14 cellular contexts compared by ENCODE assay signal in genomic region chr17:42363231-42363630, GRCh38. TPM values are rescaled to one million over a fixed set of nuclear protein-coding genes. Genes with fewer than 3 reads are reported as not detected.
DNase-seq lines count a peak whose midpoint lies in the region; ATAC-seq, FAIRE-seq and TF ChIP-seq lines count a peak whose summit lies in the region.
"Had no signal": no experiment of that assay in that cellular context is flagged by ENCODE, and none has a peak within 500 bp of the region (broad histone marks: within the 10 kb centered on the region; RNA-seq: fewer than 3 reads in every experiment).

No MANE protein-coding gene starts in this region.

- no peak overlapping the region for H3K4me3 Mint-ChIP-seq in activated naive CD8-positive, alpha-beta T cell treated with anti-CD3 and anti-CD28 coated beads, Interleukin-2, amount 10 ng/mL, durations not matched to agents 7 days and 5 days
- peak overlapping the region in 6 of 10 donors; percentile 1 to 29 (median 16) for H3K4me3 Mint-ChIP-seq in naive thymus-derived CD4-positive, alpha-beta T cell

- H3K27ac Mint-ChIP-seq in activated naive CD8-positive, alpha-beta T cell treated with anti-CD3 and anti-CD28 coated beads, Interleukin-2, amount 10 ng/mL, durations not matched to agents 7 days and 5 days = peak overlapping the region; percentile 27
- peak overlapping the region in 8 of 9 donors; percentile 9 to 80 (median 46) for H3K27ac Mint-ChIP-seq in naive thymus-derived CD4-positive, alpha-beta T cell

- intact Hi-C loops in left ventricle myocardium inferior (cut with micrococcal nuclease) = no loop called here
- intact Hi-C loops in Right ventricle myocardium inferior (cut with DNase I) = no loop called here
- intact Hi-C loops in naive thymus-derived CD4-positive, alpha-beta T cell (cut with micrococcal nuclease) = loop anchor here in 1 of 2 donors (2.0 kb wide), 1 partner anchor 26 kb away; the partner anchor contains the start of gene STAT3

- TF ChIP-seq CTCF in left ventricle myocardium inferior (IDR thresholded peaks at IDR 0.05; ENCODE audit: borderline replicate concordance) = no peak

- POLR2A ChIA-PET in activated naive CD8-positive, alpha-beta T cell treated with anti-CD3 and anti-CD28 coated beads, Interleukin-2, amount 10 ng/mL, durations not matched to agents 7 days and 5 days (lab: Charles Lee) = interaction anchor here (0.6 kb wide), 1 partner anchor 29 kb away, joined by 3 read pairs; no protein-coding TSS in a partner anchor
- POLR2A ChIA-PET in naive thymus-derived CD4-positive, alpha-beta T cell (lab: Charles Lee) = interaction anchor here (1.4 kb wide), 1 partner anchor 25 kb away, joined by 5 read pairs; the partner anchor contains the start of gene STAT3

- H3K27me3 ChIP-seq in left ventricle myocardium inferior (ENCODE audit: low read depth) = no peaks in the 10 kb centered on the region
- H3K27me3 ChIP-seq in naive thymus-derived CD4-positive, alpha-beta T cell (ENCODE audit: control insufficient read depth in 2 of 2, insufficient read depth in 2 of 2, low read length in 2 of 2) = no peaks in the 10 kb centered on the region
- H3K27me3 ChIP-seq: dorsolateral prefrontal cortex had no signal

- H3K4me3 ChIP-seq in left ventricle myocardium inferior = no peak overlapping the region
- H3K4me3 ChIP-seq in naive thymus-derived CD4-positive, alpha-beta T cell (ENCODE audit: low read length) = no peak overlapping the region
- H3K4me3 ChIP-seq: dorsolateral prefrontal cortex, smooth muscle cell had no signal

- DNase-seq in left ventricle myocardium inferior (no peak), Right ventricle myocardium inferior (ENCODE audit: missing footprints) (no peak), urothelium cell line (ENCODE audit: low spot score) (no peak), inferior parietal cortex (ENCODE audit: extremely low spot score) (no peak), NCI-H82 (lab: John Stamatoyannopoulos, UW) (no peak)
- no peak for DNase-seq in activated naive CD8-positive, alpha-beta T cell treated with anti-CD3 and anti-CD28 coated beads, Interleukin-2, amount 10 ng/mL, durations not matched to agents 7 days and 5 days
- no peak for DNase-seq in naive thymus-derived CD4-positive, alpha-beta T cell
- DNase-seq: activated CD4-positive, alpha-beta T cell treated with anti-CD3 and anti-CD28 coated beads for 1 hour; Kasumi-1; NCI-H1417 treated with DMSO at 0.1 percent for 48 hours; stimulated activated naive CD4-positive, alpha-beta T cell treated with Interleukin-2 at 50 U/mL for 16 hours; T-helper 9 cell had no signal

- H3K4me1 ChIP-seq in left ventricle myocardium inferior = peaks cover 100% of the 10 kb centered on the region
- peaks cover 41 to 42% of the 10 kb centered on the region in 2 donors for H3K4me1 ChIP-seq in naive thymus-derived CD4-positive, alpha-beta T cell (ENCODE audit: control insufficient read depth in 2 of 2, insufficient read depth in 2 of 2, low read length in 2 of 2)

- H3K9me3 Mint-ChIP-seq in activated naive CD8-positive, alpha-beta T cell treated with anti-CD3 and anti-CD28 coated beads, Interleukin-2, amount 10 ng/mL, durations not matched to agents 7 days and 5 days = no peaks in the 10 kb centered on the region
- peaks cover 0 to 3% (median 0%) of the 10 kb centered on the region in 11 donors for H3K9me3 Mint-ChIP-seq in naive thymus-derived CD4-positive, alpha-beta T cell

- H3K36me3 ChIP-seq in left ventricle myocardium inferior = no peaks in the 10 kb centered on the region
- H3K36me3 ChIP-seq in naive thymus-derived CD4-positive, alpha-beta T cell (ENCODE audit: control insufficient read depth in 2 of 3, insufficient read depth in 3 of 3, low read length in 3 of 3) = no peaks in the 10 kb centered on the region

- H3K27me3 Mint-ChIP-seq in activated naive CD8-positive, alpha-beta T cell treated with anti-CD3 and anti-CD28 coated beads, Interleukin-2, amount 10 ng/mL, durations not matched to agents 7 days and 5 days = no peaks in the 10 kb centered on the region
- no peaks in the 10 kb centered on the region for H3K27me3 Mint-ChIP-seq in naive thymus-derived CD4-positive, alpha-beta T cell

- H3K4me1 Mint-ChIP-seq in activated naive CD8-positive, alpha-beta T cell treated with anti-CD3 and anti-CD28 coated beads, Interleukin-2, amount 10 ng/mL, durations not matched to agents 7 days and 5 days = peaks cover 59% of the 10 kb centered on the region
- H3K4me1 Mint-ChIP-seq in naive thymus-derived CD4-positive, alpha-beta T cell = peaks cover 56 to 87% (median 75%) of the 10 kb centered on the region in 7 donors

- no peak for FAIRE-seq in urothelium cell line (lab: Jason Lieb, UNC)

- ATAC-seq in Right ventricle myocardium inferior = no peak
- ATAC-seq in activated naive CD8-positive, alpha-beta T cell treated with anti-CD3 and anti-CD28 coated beads, Interleukin-2, amount 10 ng/mL, durations not matched to agents 7 days and 5 days (ENCODE audit: low read depth) = no peak
- no peak for ATAC-seq in naive thymus-derived CD4-positive, alpha-beta T cell

- CTCF ChIA-PET in naive thymus-derived CD4-positive, alpha-beta T cell (lab: Charles Lee) = no interaction called here

- H3K36me3 Mint-ChIP-seq in activated naive CD8-positive, alpha-beta T cell treated with anti-CD3 and anti-CD28 coated beads, Interleukin-2, amount 10 ng/mL, durations not matched to agents 7 days and 5 days = peaks cover 34% of the 10 kb centered on the region
- H3K36me3 Mint-ChIP-seq in naive thymus-derived CD4-positive, alpha-beta T cell = peaks cover 6 to 46% (median 33%) of the 10 kb centered on the region in 5 donors

- H3K9me3 ChIP-seq in left ventricle myocardium inferior (replicated peaks) = no peaks in the 10 kb centered on the region
- no peaks in the 10 kb centered on the region for H3K9me3 ChIP-seq in naive thymus-derived CD4-positive, alpha-beta T cell (ENCODE audit: control insufficient read depth in 2 of 3, low read length in 3 of 3)

- peak overlapping the region; percentile 75 for H3K27ac ChIP-seq in left ventricle myocardium inferior (replicated peaks)
- no peak overlapping the region for H3K27ac ChIP-seq in naive thymus-derived CD4-positive, alpha-beta T cell (ENCODE audit: low read depth, low read length)

RNA-seq across cellular contexts. Expression of gene STAT3, which starts 25.0 kb away (rescaled TPM):
- total RNA-seq in left ventricle myocardium inferior = 116 TPM
- 183 TPM for total RNA-seq in Right ventricle myocardium inferior
- 100 to 1,000 TPM; 128 to 131 TPM for total RNA-seq in activated naive CD8-positive, alpha-beta T cell treated with anti-CD3 and anti-CD28 coated beads, Interleukin-2, amount 10 ng/mL, durations not matched to agents 7 days and 5 days
- 100 to 1,000 TPM; 133 to 275 (median 231) TPM for total RNA-seq in naive thymus-derived CD4-positive, alpha-beta T cell
- polyA plus RNA-seq in naive thymus-derived CD4-positive, alpha-beta T cell = 100 to 1,000 TPM; 159 to 189 TPM

RNA-seq across cellular contexts. Expression of gene CAVIN1, which starts 59.8 kb away (rescaled TPM):
- total RNA-seq in left ventricle myocardium inferior (205 TPM), Right ventricle myocardium inferior (240 TPM)
- 1 to 10 TPM; 5.1 to 5.3 TPM for total RNA-seq in activated naive CD8-positive, alpha-beta T cell treated with anti-CD3 and anti-CD28 coated beads, Interleukin-2, amount 10 ng/mL, durations not matched to agents 7 days and 5 days
- total RNA-seq in naive thymus-derived CD4-positive, alpha-beta T cell = 1 to 10 TPM in 2 of 5 experiments, under 1 TPM in 1, not detected in 2; 0.32 to 3.8 (median 1.1) TPM
- polyA plus RNA-seq in naive thymus-derived CD4-positive, alpha-beta T cell = under 1 TPM; 0.25 to 0.81 TPM

Comparison
In these comparisons a context has a peak if more than half of its experiments do, and no peak if none do; other contexts are left out.
1. RNA of gene CAVIN1, which starts 59.8 kb away (total RNA-seq): 240 TPM in Right ventricle myocardium inferior (single experiment) and 205 TPM in left ventricle myocardium inferior (single experiment); 5.1 to 5.3 TPM in activated naive CD8-positive, alpha-beta T cell treated with anti-CD3 and anti-CD28 coated beads, Interleukin-2, amount 10 ng/mL, durations not matched to agents 7 days and 5 days and 0.32 to 3.8 TPM in naive thymus-derived CD4-positive, alpha-beta T cell; every median in the first group is over 10 times any median in the second.